21 cellular contexts compared by ENCODE assay signal in genomic region chr3:139695007-139695406, GRCh38.
"Had no signal": no experiment of that assay in that cellular context is flagged by ENCODE, and none has a peak within 500 bp of the region (broad histone marks: within the 10 kb centered on the region; RNA-seq: fewer than 3 reads in every experiment).

No MANE protein-coding gene starts in this region.

- H3K4me1 ChIP-seq: colonic mucosa, gastrocnemius medialis, left lung, parathyroid adenoma, stomach, thyroid gland, vagina had no signal

- H3K27me3 ChIP-seq: colonic mucosa, gastrocnemius medialis, left lung, neural progenitor cell, stomach, thyroid gland, vagina had no signal

- DNase-seq: colonic mucosa; effector CD8-positive, alpha-beta T cell; endodermal cell; foreskin fibroblast; gastrocnemius medialis; left cardiac atrium; left lung; mesendoderm; natural killer cell; stimulated activated CD4-positive, alpha-beta T cell treated with anti-CD3 and anti-CD28 coated beads, Interleukin-12 subunit alpha, Interleukin-12 subunit beta, amount 100 ng/mL, for 4 hours; stimulated activated CD4-positive, alpha-beta T cell treated with anti-CD3 and anti-CD28 coated beads, Interleukin-1b, Interleukin-23, amount 100 ng/mL, for 48 hours; stimulated activated CD4-positive, alpha-beta T cell treated with anti-CD3 and anti-CD28 coated beads, Interleukin-4, amount 100 ng/mL, for 1 hour; stimulated activated CD8-positive, alpha-beta memory T cell treated with anti-CD3 and anti-CD28 coated beads, Interleukin-4, amount 100 ng/mL, for 48 hours; stimulated activated naive CD4-positive, alpha-beta T cell; stomach; thyroid gland had no signal

- H3K9me3 ChIP-seq: colonic mucosa, gastrocnemius medialis, left lung, stomach, thyroid gland, vagina had no signal

- H3K27ac ChIP-seq: colonic mucosa, epithelial cell of prostate, gastrocnemius medialis, left lung, neural progenitor cell, parathyroid adenoma, stomach, thyroid gland, vagina had no signal

- H3K4me3 ChIP-seq: colonic mucosa, gastrocnemius medialis, left lung, neural progenitor cell, smooth muscle cell, stomach, thyroid gland, vagina had no signal

- H3K36me3 ChIP-seq: colonic mucosa, gastrocnemius medialis, left lung, neural progenitor cell, stomach, thyroid gland, vagina had no signal
